ENCODE assay signal across 2 cellular contexts in the genomic region with DNA sequence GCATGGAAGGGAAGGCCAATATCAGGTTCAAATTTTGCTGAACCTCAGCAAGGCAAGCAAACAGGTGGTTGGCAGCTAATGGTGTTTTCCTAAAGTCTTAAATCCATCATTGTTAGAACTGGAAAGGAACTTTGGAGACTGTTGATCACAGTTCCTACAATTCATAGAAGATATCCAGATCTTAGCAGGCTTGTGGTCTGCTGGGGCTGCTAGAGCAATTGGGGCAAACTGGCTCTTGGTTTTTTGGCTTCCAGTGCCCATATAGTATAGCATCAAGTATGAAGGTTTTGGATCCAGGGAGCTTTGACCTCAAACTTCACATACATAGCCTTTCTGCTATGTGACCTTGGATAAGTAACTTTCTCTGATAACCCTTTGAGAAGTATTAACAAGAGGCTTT.
TF ChIP-seq lines count a peak whose summit lies in the region.

No MANE protein-coding gene starts in this region.

TF ChIP-seq in HepG2, 621 proteins besides CTCF, POLR2A, EP300 and RAD21:
- TF ChIP-seq TAF15 (IDR thresholded peaks at IDR 0.05; ENCODE audit: low read depth, low read length, poor library complexity, severe bottlenecking) = no peak
- no peak for TF ChIP-seq ZNF563 (CRISPR knock-in tag; IDR thresholded peaks at IDR 0.05)
- peak; percentile 92 for TF ChIP-seq RBM22 (optimal IDR thresholded peaks at IDR 0.05; ENCODE audit: low read length)
TF ChIP-seq in HepG2: peak in this region for 1.

TF ChIP-seq in HEK293, 187 proteins besides CTCF, POLR2A, EP300 and RAD21:
- no peak for TF ChIP-seq ZIC2 (tag by site-specific recombination; IDR thresholded peaks at IDR 0.05)
- TF ChIP-seq SCRT1 (tag by site-specific recombination; IDR thresholded peaks at IDR 0.05; ENCODE audit: borderline replicate concordance) = peak; percentile 43; the same call in 1 of the 2 replicates
- no peak for TF ChIP-seq ZNF223 (tag by site-specific recombination; IDR thresholded peaks at IDR 0.05)
- TF ChIP-seq SCRT2 (tag by site-specific recombination; IDR thresholded peaks at IDR 0.05) = peak; percentile 82
- TF ChIP-seq ZFP41 (tag by site-specific recombination; IDR thresholded peaks at IDR 0.05; ENCODE audit: borderline replicate concordance) = no peak
- no peak for TF ChIP-seq ZNF112 (tag by site-specific recombination; IDR thresholded peaks at IDR 0.05)
